28 cellular contexts compared by ENCODE assay signal in the genomic region with DNA sequence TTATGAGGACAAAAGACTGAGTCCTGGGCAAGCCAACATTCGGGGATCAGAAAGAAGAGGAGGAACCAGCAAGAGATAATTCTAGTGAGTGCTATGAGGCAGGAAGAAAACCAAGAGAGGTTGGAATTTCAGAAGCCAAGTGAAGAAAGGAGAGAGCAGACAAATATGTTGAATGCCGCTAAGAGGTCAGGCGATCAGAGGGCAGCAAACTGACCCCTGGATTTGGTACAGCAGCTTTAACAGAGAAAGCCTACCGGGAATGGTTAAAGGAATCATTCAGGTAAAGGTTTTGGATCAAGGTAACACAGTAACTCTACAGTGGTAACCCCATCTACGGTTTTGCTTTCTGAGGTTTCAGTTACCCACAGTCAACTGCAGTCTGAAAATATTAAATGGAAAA.
"Had no signal": no experiment of that assay in that cellular context is flagged by ENCODE, and none has a peak within 500 bp of the region (broad histone marks: within the 10 kb centered on the region; RNA-seq: fewer than 3 reads in every experiment).

No MANE protein-coding gene starts in this region.

- H3K4me3 ChIP-seq: adrenal gland, body of pancreas, coronary artery, dorsolateral prefrontal cortex, ovary, skin epidermis, thoracic aorta had no signal

- H3K36me3 ChIP-seq: ovary had no signal

- H3K27me3 Mint-ChIP-seq: activated naive CD4-positive, alpha-beta T cell treated with anti-CD3 and anti-CD28 coated beads, Interleukin-2, amount 50 U/mL, for 24 hours; progenitor cell of endocrine pancreas had no signal

- H3K4me3 Mint-ChIP-seq: activated CD4-positive, alpha-beta memory T cell treated with anti-CD3 and anti-CD28 coated beads for 36 hours; nephron; stimulated activated naive CD8-positive, alpha-beta T cell treated with anti-CD3 and anti-CD28 coated beads, Interleukin-15, Interleukin-2, amounts not matched to agents 100 ng/mL and 50 ng/mL, for 24 hours had no signal

- H3K27me3 ChIP-seq: adrenal gland, body of pancreas, dorsolateral prefrontal cortex, ovary had no signal

- H3K27ac ChIP-seq: adrenal gland, body of pancreas, coronary artery, dorsolateral prefrontal cortex, ovary, skin epidermis, thoracic aorta had no signal

- ATAC-seq: body of pancreas, left ventricle myocardium superior, sciatic nerve had no signal

- H3K9me3 ChIP-seq: adrenal gland, body of pancreas, ovary, thoracic aorta had no signal

- H3K9me3 Mint-ChIP-seq: activated CD4-positive, alpha-beta memory T cell treated with anti-CD3 and anti-CD28 coated beads for 36 hours; activated naive CD4-positive, alpha-beta T cell treated with anti-CD3 and anti-CD28 coated beads, Interleukin-2, amount 50 U/mL, for 24 hours; activated T-helper 1 cell treated with anti-CD3 and anti-CD28 coated beads, Interleukin-12 subunit alpha, Interleukin-12 subunit beta, Interleukin-2, Interleukin-4 antibody, amounts not matched to agents 30 ng/mL and 10 ng/mL and 1 ng/mL, durations not matched to agents 14 hours and 24 hours and 36 hours; nephron; stimulated activated naive CD8-positive, alpha-beta T cell treated with anti-CD3 and anti-CD28 coated beads, Interleukin-15, Interleukin-2, amounts not matched to agents 100 ng/mL and 50 ng/mL, for 24 hours had no signal

- DNase-seq: activated CD4-positive, alpha-beta memory T cell treated with anti-CD3 and anti-CD28 coated beads for 36 hours; activated CD4-positive, alpha-beta T cell treated with anti-CD3 and anti-CD28 coated beads for 48 hours; activated CD8-positive, alpha-beta memory T cell treated with anti-CD3 and anti-CD28 coated beads, Interleukin-2, amount 50 U/mL, for 4 hours; activated gamma-delta T cell treated with Interleukin-2 at 50 U/mL for 16 hours; activated T-cell treated with anti-CD3 and anti-CD28 coated beads, Interleukin-2, amount 50 U/mL, for 1 hour; adrenal gland; aorta; body of pancreas; cerebellar nuclear complex; dorsolateral prefrontal cortex; effector memory CD4-positive, alpha-beta T cell; islet precursor cell; left ventricle myocardium superior; mammary epithelial cell; ovary; stimulated activated CD4-positive, alpha-beta T cell treated with anti-CD3 and anti-CD28 coated beads, Interleukin-12 subunit alpha, Interleukin-12 subunit beta, amount 100 ng/mL, for 4 hours; stimulated activated CD4-positive, alpha-beta T cell treated with anti-CD3 and anti-CD28 coated beads, Interleukin-4, amount 100 ng/mL, for 1 hour; T-helper 1 cell; trophoblast cell had no signal

- H3K27ac Mint-ChIP-seq: activated CD4-positive, alpha-beta memory T cell treated with anti-CD3 and anti-CD28 coated beads for 36 hours; activated naive CD4-positive, alpha-beta T cell treated with anti-CD3 and anti-CD28 coated beads, Interleukin-2, amount 50 U/mL, for 24 hours; activated T-helper 1 cell treated with anti-CD3 and anti-CD28 coated beads, Interleukin-12 subunit alpha, Interleukin-12 subunit beta, Interleukin-2, Interleukin-4 antibody, amounts not matched to agents 30 ng/mL and 10 ng/mL and 1 ng/mL, durations not matched to agents 14 hours and 24 hours and 36 hours; nephron; progenitor cell of endocrine pancreas; stimulated activated naive CD8-positive, alpha-beta T cell treated with anti-CD3 and anti-CD28 coated beads, Interleukin-15, Interleukin-2, amounts not matched to agents 100 ng/mL and 50 ng/mL, for 24 hours had no signal
